In genomic region chr2:10588911-10589310, GRCh38 we compare ENCODE assay signal across 18 cellular contexts.
A peak's percentile ranks its signal among the peaks of the same experiment; 100 is the strongest.
DNase-seq lines count a peak whose midpoint lies in the region; ATAC-seq and TF ChIP-seq lines count a peak whose summit lies in the region.
"Had no signal": no experiment of that assay in that cellular context is flagged by ENCODE, and none has a peak within 500 bp of the region (broad histone marks: within the 10 kb centered on the region; RNA-seq: fewer than 3 reads in every experiment).

No MANE protein-coding gene starts in this region.

- H3K4me1 ChIP-seq in BLaER1 = peaks cover 80% of the 10 kb centered on the region
- H3K4me1 ChIP-seq in H9 (ENCODE audit: insufficient read depth, low read length) = no peaks in the 10 kb centered on the region
- no peaks in the 10 kb centered on the region for H3K4me1 ChIP-seq in endodermal cell (ENCODE audit: control insufficient read depth, insufficient read depth, low read length)

- no peak overlapping the region for H2AFZ ChIP-seq in H9 (ENCODE audit: low read length)
- H2AFZ ChIP-seq: GM23338 had no signal

- H3K9me3 ChIP-seq in BLaER1 (no peaks in the 10 kb centered on the region), H9 (ENCODE audit: control insufficient read depth, low read depth, low read length) (no peaks in the 10 kb centered on the region), endodermal cell (ENCODE audit: control insufficient read depth, low read length) (no peaks in the 10 kb centered on the region)

- H2BK20ac ChIP-seq in H9 (ENCODE audit: low read depth, low read length, poor library complexity, severe bottlenecking) = no peak overlapping the region

- no peaks in the 10 kb centered on the region for H3K79me2 ChIP-seq in H9 (ENCODE audit: insufficient read depth, low read length)

- intact Hi-C loops in lower leg skin (cut with DNase I; ENCODE audit: low total_unique reads) = no loop called here

- no peaks in the 10 kb centered on the region for H3K9me3 Mint-ChIP-seq in H9
- H3K9me3 Mint-ChIP-seq in endodermal cell = no peaks in the 10 kb centered on the region
- H3K9me3 Mint-ChIP-seq in mesothelial cell of epicardium = no peaks in the 10 kb centered on the region
- no peaks in the 10 kb centered on the region for H3K9me3 Mint-ChIP-seq in T-cell
- H3K9me3 Mint-ChIP-seq: CD8-positive, alpha-beta memory T cell; GM23338 had no signal

- H3K36me3 ChIP-seq in BLaER1 (peaks cover 44% of the 10 kb centered on the region), endodermal cell (ENCODE audit: control insufficient read depth, insufficient read depth, low read length) (peaks cover 69% of the 10 kb centered on the region)

- no CpG with 5 or more reads among the region's 7 CpGs for WGBS in H9 (ENCODE audit: extremely low coverage, insufficient read length, low lambda C conversion rate)
- WGBS in endodermal cell (ENCODE audit: insufficient coverage in 1 of 2, insufficient read length in 1 of 2), 2 experiments = 61 to 85% methylated on average over 7 of the region's 7 CpGs
- WGBS in lower leg skin, 2 donors = 74 to 78% methylated on average over 7 of the region's 7 CpGs

- DNase-seq in H9 = no peak
- no peak for DNase-seq in endodermal cell
- DNase-seq in mesothelial cell of epicardium (ENCODE audit: low spot score in 2 of 2, unreplicated experiment in 2 of 2) = no peak
- DNase-seq in lower leg skin (ENCODE audit: low spot score in 2 of 2) = no peak
- DNase-seq in T-cell = no peak
- DNase-seq: C1 segment of cervical spinal cord; CD8-positive, alpha-beta memory T cell; KG1; MV-4-11; NCI-H1694 treated with DMSO at 0.1 percent for 48 hours; NCI-H345; PC-3; RPMI8226; SIG-M5 had no signal

- CTCF ChIA-PET in T-cell (lab: Charles Lee) = no interaction called here

- no peak overlapping the region for H3K4ac ChIP-seq in H9 (ENCODE audit: low read depth, low read length)

- no peak overlapping the region for H2BK5ac ChIP-seq in H9 (ENCODE audit: insufficient read length, low read length)

- H2BK12ac ChIP-seq in H9 (ENCODE audit: insufficient read length, low read depth, low read length) = no peak overlapping the region

- H3K4me2 ChIP-seq in BLaER1 (peak overlapping the region; percentile 68), H9 (ENCODE audit: insufficient read depth, insufficient read length, low read length) (no peak overlapping the region)
- H3K4me2 ChIP-seq: GM23338 had no signal

- no peak overlapping the region for H3T11ph ChIP-seq in H9 (ENCODE audit: low read length)

- H3K4me3 Mint-ChIP-seq in H9 (no peak overlapping the region), endodermal cell (no peak overlapping the region), mesothelial cell of epicardium (no peak overlapping the region), T-cell (no peak overlapping the region)
- H3K4me3 Mint-ChIP-seq: CD8-positive, alpha-beta memory T cell; GM23338 had no signal

- H3K27me3 Mint-ChIP-seq in H9 (ENCODE audit: low read depth) (no peaks in the 10 kb centered on the region), endodermal cell (ENCODE audit: insufficient read depth) (no peaks in the 10 kb centered on the region), mesothelial cell of epicardium (ENCODE audit: low read depth) (no peaks in the 10 kb centered on the region), T-cell (no peaks in the 10 kb centered on the region)
- H3K27me3 Mint-ChIP-seq: CD8-positive, alpha-beta memory T cell had no signal

- no peak overlapping the region for H3K14ac ChIP-seq in H9 (ENCODE audit: insufficient read depth, low read length)

- H2BK120ac ChIP-seq in H9 (ENCODE audit: low read depth, low read length, poor library complexity, severe bottlenecking) = no peak overlapping the region

- no peak overlapping the region for H3K23ac ChIP-seq in H9 (ENCODE audit: insufficient read length, low read depth, low read length)

- H2AK5ac ChIP-seq in H9 (ENCODE audit: insufficient read length, low read length) = no peak overlapping the region

- H3K23me2 ChIP-seq in H9 (ENCODE audit: insufficient read length, low read depth, low read length, poor library complexity, severe bottlenecking) = no peaks in the 10 kb centered on the region

- peak overlapping the region; percentile 32; the same call in 1 of the 2 replicates for H3K9ac ChIP-seq in BLaER1
- no peak overlapping the region for H3K9ac ChIP-seq in H9 (ENCODE audit: extremely low read depth, insufficient read length, low read length)
- H3K9ac ChIP-seq in endodermal cell (ENCODE audit: extremely low read depth, low read length, poor library complexity, severe bottlenecking) = no peak overlapping the region

- POLR2A ChIA-PET in T-cell (lab: Charles Lee) = no interaction called here

- no peak overlapping the region for H3K18ac ChIP-seq in H9 (ENCODE audit: insufficient read length, low read depth, low read length)

- H3K36me3 Mint-ChIP-seq in H9 (ENCODE audit: insufficient read depth in 1 of 3, low read depth in 3 of 3) (peaks cover 13 to 58% (median 26%) of the 10 kb centered on the region in 3 experiments; a peak in 5 of 7 replicates), endodermal cell (ENCODE audit: low read depth) (peaks cover 41% of the 10 kb centered on the region), mesothelial cell of epicardium (peaks cover 41% of the 10 kb centered on the region), T-cell (peaks cover 59% of the 10 kb centered on the region)

- no peak overlapping the region for H4K8ac ChIP-seq in H9 (replicated peaks; ENCODE audit: insufficient read length, low read depth, low read length)

- no peak for TF ChIP-seq POLR2A in lower leg skin (IDR thresholded peaks at IDR 0.05)

- no peak overlapping the region for H3K56ac ChIP-seq in H9 (ENCODE audit: insufficient read length, low read depth, low read length)

- H4K5ac ChIP-seq in H9 (ENCODE audit: insufficient read length, low read depth, low read length) = peak overlapping the region; percentile 72

- H3K79me1 ChIP-seq in H9 (ENCODE audit: insufficient read depth, low read depth, low read length, poor library complexity, severe bottlenecking) = peaks cover 4% of the 10 kb centered on the region

- H2BK15ac ChIP-seq in H9 (ENCODE audit: low read depth, low read length) = no peak overlapping the region

- ATAC-seq in activated CD4-positive, CD25-positive, alpha-beta regulatory T cell treated with anti-CD3 and anti-CD28 coated beads, Interleukin-2, amount 50 U/mL, for 24 hours = no peak
- no peak for ATAC-seq in T-cell (replicated peaks in 1 of 4)
- ATAC-seq: GM23338, HCT116, PC-3 had no signal

- TF ChIP-seq CTCF in H9 (conservative IDR thresholded peaks at IDR 0.05) (no peak), endodermal cell (conservative IDR thresholded peaks at IDR 0.05) (no peak), mesothelial cell of epicardium (IDR thresholded peaks at IDR 0.05; ENCODE audit: unreplicated experiment) (no peak), lower leg skin (IDR thresholded peaks at IDR 0.05) (no peak)

- H4K91ac ChIP-seq in H9 (ENCODE audit: insufficient read length, low read depth, low read length) = no peak overlapping the region

- H3K4me3 ChIP-seq in BLaER1 (peak overlapping the region; percentile 22; the same call in 1 of the 2 replicates), endodermal cell (ENCODE audit: low read length) (no peak overlapping the region), lower leg skin (ENCODE audit: low read depth, poor library complexity, severe bottlenecking) (no peak overlapping the region)
- H3K4me3 ChIP-seq: GM23338 had no signal

- peak overlapping the region; percentile 74 for H3K27ac ChIP-seq in BLaER1
- H3K27ac ChIP-seq in H9 (ENCODE audit: insufficient read length, low read depth, low read length) = no peak overlapping the region
- H3K27ac ChIP-seq in endodermal cell (ENCODE audit: low read depth, low read length) = no peak overlapping the region

- no peaks in the 10 kb centered on the region for H3K27me3 ChIP-seq in BLaER1
- H3K27me3 ChIP-seq in H9 (ENCODE audit: insufficient read depth, low read length) = no peaks in the 10 kb centered on the region
- H3K27me3 ChIP-seq in endodermal cell (ENCODE audit: control insufficient read depth, insufficient read depth, low read length, poor library complexity, severe bottlenecking) = no peaks in the 10 kb centered on the region

- H3K27ac Mint-ChIP-seq in H9 = peak overlapping the region in 1 of 3 experiments; percentile 37; a peak in 3 of 7 replicates
- peak overlapping the region; percentile 8 for H3K27ac Mint-ChIP-seq in endodermal cell
- H3K27ac Mint-ChIP-seq in mesothelial cell of epicardium = peak overlapping the region; percentile 57
- no peak overlapping the region for H3K27ac Mint-ChIP-seq in T-cell
- H3K27ac Mint-ChIP-seq: GM23338 had no signal

- H4K20me1 ChIP-seq in BLaER1 (no peaks in the 10 kb centered on the region), H9 (ENCODE audit: control insufficient read depth, insufficient read depth, insufficient read length) (no peaks in the 10 kb centered on the region)

- H3K4me1 Mint-ChIP-seq in H9 (peaks cover 11 to 18% of the 10 kb centered on the region in 2 experiments), endodermal cell (peaks cover 12% of the 10 kb centered on the region), mesothelial cell of epicardium (peaks cover 47% of the 10 kb centered on the region), T-cell (peaks cover 0 to 3% (median 0%) of the 10 kb centered on the region in 3 donors)
- H3K4me1 Mint-ChIP-seq: CD8-positive, alpha-beta memory T cell; GM23338 had no signal

Comparison
In these comparisons a context has a peak if more than half of its experiments do, and no peak if none do; other contexts are left out.
1. H3K27ac Mint-ChIP-seq: peak in endodermal cell (single experiment) and mesothelial cell of epicardium (single experiment); none in T-cell (0 of 2).